ENCODE assay signal across 10 cellular contexts in genomic region chr9:114285166-114285867, GRCh38. TPM values are rescaled to one million over a fixed set of nuclear protein-coding genes. Genes with fewer than 3 reads are reported as not detected.
DNase-seq lines count a peak whose midpoint lies in the region; TF ChIP-seq lines count a peak whose summit lies in the region.
"Had no signal": no experiment of that assay in that cellular context is flagged by ENCODE, and none has a peak within 500 bp of the region (broad histone marks: within the 10 kb centered on the region; RNA-seq: fewer than 3 reads in every experiment).

No MANE protein-coding gene starts in this region.

- H3K27me3 Mint-ChIP-seq in activated T-helper 2 cell treated with anti-CD3 and anti-CD28 coated beads, Interferon-gamma antibody, Interleukin-2, Interleukin-4, amounts not matched to agents 10 μg/mL and 5 μg/mL and 100 μg/mL, durations not matched to agents 14 hours and 24 hours and 36 hours (ENCODE audit: low read depth), result no peaks in the 10 kb centered on the region

- no peaks in the 10 kb centered on the region for H3K9me3 Mint-ChIP-seq in activated T-helper 2 cell treated with anti-CD3 and anti-CD28 coated beads, Interferon-gamma antibody, Interleukin-2, Interleukin-4, amounts not matched to agents 10 μg/mL and 5 μg/mL and 100 μg/mL, durations not matched to agents 14 hours and 24 hours and 36 hours
- H3K9me3 Mint-ChIP-seq: activated B cell treated with CpG ODN at 0.5 μM for 24 hours had no signal

- TF ChIP-seq POLR2A in suprapubic skin (IDR thresholded peaks at IDR 0.05), result no peak

- no peaks in the 10 kb centered on the region for H3K36me3 ChIP-seq in ascending aorta
- no peaks in the 10 kb centered on the region for H3K36me3 ChIP-seq in suprapubic skin

- H3K36me3 Mint-ChIP-seq in activated T-helper 2 cell treated with anti-CD3 and anti-CD28 coated beads, Interferon-gamma antibody, Interleukin-2, Interleukin-4, amounts not matched to agents 10 μg/mL and 5 μg/mL and 100 μg/mL, durations not matched to agents 14 hours and 24 hours and 36 hours (ENCODE audit: low read depth), result no peaks in the 10 kb centered on the region

- no peak overlapping the region for H3K27ac Mint-ChIP-seq in activated T-helper 2 cell treated with anti-CD3 and anti-CD28 coated beads, Interferon-gamma antibody, Interleukin-2, Interleukin-4, amounts not matched to agents 10 μg/mL and 5 μg/mL and 100 μg/mL, durations not matched to agents 14 hours and 24 hours and 36 hours
- H3K27ac Mint-ChIP-seq: activated B cell treated with CpG ODN at 0.5 μM for 24 hours had no signal

- DNase-seq in HK-2 (ENCODE audit: unreplicated experiment) (peak; percentile 92), ascending aorta (ENCODE audit: low spot score in 2 of 2) (peak; percentile 10 to 68), islet precursor cell (peak; percentile 88), suprapubic skin (ENCODE audit: low spot score in 2 of 2) (peak; percentile 63 to 74), COLO668 (lab: John Stamatoyannopoulos, UW; ENCODE audit: unreplicated experiment) (no peak), COR-L47 (lab: John Stamatoyannopoulos, UW) (no peak)
- no peak for DNase-seq in stimulated activated CD4-positive, alpha-beta T cell treated with anti-CD3 and anti-CD28 coated beads, Interleukin-1b, Interleukin-23, amount 100 ng/mL, for 48 hours
- no peak for DNase-seq in activated T-helper 2 cell treated with anti-CD3 and anti-CD28 coated beads, Interferon-gamma antibody, Interleukin-2, Interleukin-4, amounts not matched to agents 10 μg/mL and 5 μg/mL and 100 μg/mL, durations not matched to agents 14 hours and 24 hours and 36 hours (ENCODE audit: low spot score)
- DNase-seq: activated B cell treated with CpG ODN at 0.5 μM for 24 hours, NCI-H2107 had no signal

- H3K27ac ChIP-seq in ascending aorta, result no peak overlapping the region
- H3K27ac ChIP-seq in suprapubic skin, result no peak overlapping the region

- H3K4me1 Mint-ChIP-seq in activated T-helper 2 cell treated with anti-CD3 and anti-CD28 coated beads, Interferon-gamma antibody, Interleukin-2, Interleukin-4, amounts not matched to agents 10 μg/mL and 5 μg/mL and 100 μg/mL, durations not matched to agents 14 hours and 24 hours and 36 hours (ENCODE audit: low read depth), result no peaks in the 10 kb centered on the region
- H3K4me1 Mint-ChIP-seq: activated B cell treated with CpG ODN at 0.5 μM for 24 hours had no signal

- no peak overlapping the region for H3K4me3 Mint-ChIP-seq in activated T-helper 2 cell treated with anti-CD3 and anti-CD28 coated beads, Interferon-gamma antibody, Interleukin-2, Interleukin-4, amounts not matched to agents 10 μg/mL and 5 μg/mL and 100 μg/mL, durations not matched to agents 14 hours and 24 hours and 36 hours (ENCODE audit: low read depth)
- H3K4me3 Mint-ChIP-seq: activated B cell treated with CpG ODN at 0.5 μM for 24 hours had no signal

- WGBS in suprapubic skin, result 56% methylated on average over 15 of the region's 20 CpGs

- TF ChIP-seq EP300 in suprapubic skin (IDR thresholded peaks at IDR 0.05), result no peak

- H3K9me3 ChIP-seq in ascending aorta (no peaks in the 10 kb centered on the region), suprapubic skin (no peaks in the 10 kb centered on the region)

- TF ChIP-seq CTCF in ascending aorta (IDR thresholded peaks at IDR 0.05) (no peak), suprapubic skin (IDR thresholded peaks at IDR 0.05) (no peak)

- H3K27me3 ChIP-seq in ascending aorta, result no peaks in the 10 kb centered on the region
- no peaks in the 10 kb centered on the region for H3K27me3 ChIP-seq in suprapubic skin

- H3K4me3 ChIP-seq in ascending aorta (no peak overlapping the region), suprapubic skin (no peak overlapping the region)

- intact Hi-C loops in ascending aorta (cut with DNase I), result no loop called here
- intact Hi-C loops in activated T-helper 2 cell treated with anti-CD3 and anti-CD28 coated beads, Interferon-gamma antibody, Interleukin-2, Interleukin-4, amounts not matched to agents 10 μg/mL and 5 μg/mL and 100 μg/mL, durations not matched to agents 14 hours and 24 hours and 36 hours (cut with micrococcal nuclease), result no loop called here

- H3K4me1 ChIP-seq in ascending aorta (peaks cover 0 to 4% of the 10 kb centered on the region in 2 donors), suprapubic skin (peaks cover 51% of the 10 kb centered on the region)

RNA-seq across cellular contexts. Expression of gene ORM1, which starts 37.6 kb away (rescaled TPM):
- total RNA-seq in ascending aorta (53.3 TPM), suprapubic skin (10 to 100 TPM in 1 of 4 donors, not detected in 3; 59.2 TPM)
- not detected in 2 replicates for total RNA-seq in activated T-helper 2 cell treated with anti-CD3 and anti-CD28 coated beads, Interferon-gamma antibody, Interleukin-2, Interleukin-4, amounts not matched to agents 10 μg/mL and 5 μg/mL and 100 μg/mL, durations not matched to agents 14 hours and 24 hours and 36 hours
- total RNA-seq: activated B cell treated with CpG ODN at 0.5 μM for 24 hours had no signal

RNA-seq across cellular contexts. Expression of gene ORM2, which starts 44.4 kb away (rescaled TPM):
- total RNA-seq in ascending aorta (0.64 TPM), suprapubic skin (1 to 10 TPM in 1 of 4 donors, not detected in 3; 9.5 TPM)
- not detected in 2 replicates for total RNA-seq in activated T-helper 2 cell treated with anti-CD3 and anti-CD28 coated beads, Interferon-gamma antibody, Interleukin-2, Interleukin-4, amounts not matched to agents 10 μg/mL and 5 μg/mL and 100 μg/mL, durations not matched to agents 14 hours and 24 hours and 36 hours
- total RNA-seq: activated B cell treated with CpG ODN at 0.5 μM for 24 hours had no signal

Comparison
In these comparisons a context has a peak if more than half of its experiments do, and no peak if none do; other contexts are left out.
1. DNase-seq: peak in HK-2 (single experiment), ascending aorta (2 of 2), islet precursor cell (single experiment) and suprapubic skin (2 of 2); none in COLO668 (single experiment), stimulated activated CD4-positive, alpha-beta T cell treated with anti-CD3 and anti-CD28 coated beads, Interleukin-1b, Interleukin-23, amount 100 ng/mL, for 48 hours (single experiment), COR-L47 (single experiment) and activated T-helper 2 cell treated with anti-CD3 and anti-CD28 coated beads, Interferon-gamma antibody, Interleukin-2, Interleukin-4, amounts not matched to agents 10 μg/mL and 5 μg/mL and 100 μg/mL, durations not matched to agents 14 hours and 24 hours and 36 hours (single experiment).